Comparison of ENCODE assay signal across 8 cellular contexts in the genomic region with DNA sequence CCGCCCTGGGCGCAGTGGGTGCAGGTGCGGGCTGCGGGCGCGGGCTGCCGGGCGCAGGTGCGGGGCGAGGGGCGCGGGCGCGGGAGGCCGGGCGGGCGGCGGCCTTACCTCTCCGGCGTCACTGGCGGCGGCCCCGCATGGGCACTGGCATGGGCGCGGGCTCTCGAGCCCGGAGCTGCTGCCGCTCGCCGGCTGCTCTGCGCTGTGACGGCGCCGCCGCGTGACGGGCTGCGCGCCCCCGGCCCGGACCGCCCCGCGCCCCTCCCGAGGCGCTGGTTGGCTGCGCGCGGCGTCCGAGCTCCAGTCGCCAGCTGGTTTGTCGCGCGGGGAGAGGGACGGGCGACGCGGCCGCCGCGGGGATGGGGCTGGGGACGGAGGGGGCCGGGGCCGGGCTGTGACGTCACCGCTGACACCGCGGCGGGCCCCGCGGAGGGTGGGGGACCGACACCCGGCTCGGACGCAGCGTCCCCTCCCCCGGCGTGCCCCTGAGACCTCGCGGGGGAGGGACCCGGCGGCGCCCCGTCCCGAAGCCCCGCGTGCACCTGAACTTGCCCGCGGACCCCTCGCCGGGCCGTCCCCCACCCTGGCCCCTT. TPM values are rescaled to one million over a fixed set of nuclear protein-coding genes. Genes with fewer than 3 reads are reported as not detected.
DNase-seq lines count a peak whose midpoint lies in the region; ATAC-seq and TF ChIP-seq lines count a peak whose summit lies in the region.

A gene with protein sequence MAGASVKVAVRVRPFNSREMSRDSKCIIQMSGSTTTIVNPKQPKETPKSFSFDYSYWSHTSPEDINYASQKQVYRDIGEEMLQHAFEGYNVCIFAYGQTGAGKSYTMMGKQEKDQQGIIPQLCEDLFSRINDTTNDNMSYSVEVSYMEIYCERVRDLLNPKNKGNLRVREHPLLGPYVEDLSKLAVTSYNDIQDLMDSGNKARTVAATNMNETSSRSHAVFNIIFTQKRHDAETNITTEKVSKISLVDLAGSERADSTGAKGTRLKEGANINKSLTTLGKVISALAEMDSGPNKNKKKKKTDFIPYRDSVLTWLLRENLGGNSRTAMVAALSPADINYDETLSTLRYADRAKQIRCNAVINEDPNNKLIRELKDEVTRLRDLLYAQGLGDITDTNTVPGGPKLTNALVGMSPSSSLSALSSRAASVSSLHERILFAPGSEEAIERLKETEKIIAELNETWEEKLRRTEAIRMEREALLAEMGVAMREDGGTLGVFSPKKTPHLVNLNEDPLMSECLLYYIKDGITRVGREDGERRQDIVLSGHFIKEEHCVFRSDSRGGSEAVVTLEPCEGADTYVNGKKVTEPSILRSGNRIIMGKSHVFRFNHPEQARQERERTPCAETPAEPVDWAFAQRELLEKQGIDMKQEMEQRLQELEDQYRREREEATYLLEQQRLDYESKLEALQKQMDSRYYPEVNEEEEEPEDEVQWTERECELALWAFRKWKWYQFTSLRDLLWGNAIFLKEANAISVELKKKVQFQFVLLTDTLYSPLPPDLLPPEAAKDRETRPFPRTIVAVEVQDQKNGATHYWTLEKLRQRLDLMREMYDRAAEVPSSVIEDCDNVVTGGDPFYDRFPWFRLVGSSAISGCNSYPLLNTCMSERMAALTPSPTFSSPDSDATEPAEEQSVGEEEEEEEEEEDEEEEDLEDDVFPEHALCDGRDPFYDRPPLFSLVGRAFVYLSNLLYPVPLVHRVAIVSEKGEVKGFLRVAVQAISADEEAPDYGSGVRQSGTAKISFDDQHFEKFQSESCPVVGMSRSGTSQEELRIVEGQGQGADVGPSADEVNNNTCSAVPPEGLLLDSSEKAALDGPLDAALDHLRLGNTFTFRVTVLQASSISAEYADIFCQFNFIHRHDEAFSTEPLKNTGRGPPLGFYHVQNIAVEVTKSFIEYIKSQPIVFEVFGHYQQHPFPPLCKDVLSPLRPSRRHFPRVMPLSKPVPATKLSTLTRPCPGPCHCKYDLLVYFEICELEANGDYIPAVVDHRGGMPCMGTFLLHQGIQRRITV (N-terminal part only) (minus strand): TSS at position 206 of the 593 bp plus-strand sequence. CDS start 22,467 bp downstream, outside the sequence.

- no peak within 1 kb of the TSS for H2BK12ac ChIP-seq in H9 (ENCODE audit: insufficient read length, low read depth, low read length)

- H2BK15ac ChIP-seq in H9 (ENCODE audit: low read depth, low read length), result no peak within 1 kb of the TSS

- H2AK5ac ChIP-seq in H9 (ENCODE audit: insufficient read length, low read length), result no peak within 1 kb of the TSS

- peaks cover 17 to 28% (median 18%) of the 10 kb centered on the region in 3 experiments for H3K36me3 Mint-ChIP-seq in H9 (ENCODE audit: insufficient read depth in 1 of 3, low read depth in 3 of 3)

- no peaks in the 10 kb centered on the region for H3K27me3 ChIP-seq in H9 (ENCODE audit: insufficient read depth, low read length)
- peaks cover 67% of the 10 kb centered on the region for H3K27me3 ChIP-seq in ectodermal cell (ENCODE audit: control insufficient read depth, insufficient read depth, low read length, poor library complexity, severe bottlenecking)

- H3K4me1 ChIP-seq in H9 (ENCODE audit: insufficient read depth, low read length) (no peaks in the 10 kb centered on the region; the same call in 1 of the 2 replicates), ectodermal cell (ENCODE audit: control insufficient read depth, insufficient read depth, low read length) (peaks cover 16% of the 10 kb centered on the region)

- no peak within 1 kb of the TSS for H4K91ac ChIP-seq in H9 (ENCODE audit: insufficient read length, low read depth, low read length)

- WGBS in H9 (ENCODE audit: extremely low coverage, insufficient read length, low lambda C conversion rate), result no CpG with 5 or more reads among the region's 93 CpGs
- whole genome bisulfite sequencing in ectodermal cell, 2 experiments, result 0 to 1% methylated on average over 93 of the region's 93 CpGs

- peaks cover 6 to 8% of the 10 kb centered on the region in 2 experiments; a peak in 4 of 5 replicates for H3K9me3 Mint-ChIP-seq in H9

- peak within 1 kb of the TSS; percentile 70 for H3K4me2 ChIP-seq in H9 (ENCODE audit: insufficient read depth, insufficient read length, low read length)

- peaks cover 5% of the 10 kb centered on the region for H3K79me1 ChIP-seq in H9 (ENCODE audit: insufficient read depth, low read depth, low read length, poor library complexity, severe bottlenecking)

- H2BK5ac ChIP-seq in H9 (ENCODE audit: insufficient read length, low read length), result no peak within 1 kb of the TSS

- peak within 1 kb of the TSS; percentile 71 to 88 for H3K4me3 Mint-ChIP-seq in H9

- peak within 1 kb of the TSS in 2 of 3 experiments; percentile 76 to 92; a peak in 3 of 7 replicates for H3K27ac Mint-ChIP-seq in H9

- no peaks in the 10 kb centered on the region for H3K36me3 ChIP-seq in ectodermal cell (ENCODE audit: control insufficient read depth, insufficient read depth, low read length)

- no peak within 1 kb of the TSS for H3T11ph ChIP-seq in H9 (ENCODE audit: low read length)

- H3K27ac ChIP-seq in H9 (ENCODE audit: insufficient read length, low read depth, low read length) (no peak within 1 kb of the TSS), ectodermal cell (ENCODE audit: insufficient read depth, low read depth, low read length, poor library complexity, severe bottlenecking) (peak within 1 kb of the TSS; percentile 12)

- H3K23me2 ChIP-seq in H9 (ENCODE audit: insufficient read length, low read depth, low read length, poor library complexity, severe bottlenecking), result peaks cover 15% of the 10 kb centered on the region

- H3K18ac ChIP-seq in H9 (ENCODE audit: insufficient read length, low read depth, low read length), result peak within 1 kb of the TSS; percentile 67

- H3K4me3 ChIP-seq in ectodermal cell (ENCODE audit: insufficient read depth, low read depth, low read length), result peak within 1 kb of the TSS; percentile 54

- H4K8ac ChIP-seq in H9 (replicated peaks; ENCODE audit: insufficient read length, low read depth, low read length), result no peak within 1 kb of the TSS

- H3K9me3 ChIP-seq in H9 (ENCODE audit: control insufficient read depth, low read depth, low read length) (no peaks in the 10 kb centered on the region), ectodermal cell (ENCODE audit: control insufficient read depth, low read length) (no peaks in the 10 kb centered on the region)

- H4K5ac ChIP-seq in H9 (ENCODE audit: insufficient read length, low read depth, low read length), result no peak within 1 kb of the TSS

- peak within 1 kb of the TSS; percentile 87 for H3K14ac ChIP-seq in H9 (ENCODE audit: insufficient read depth, low read length)

- TF ChIP-seq CTCF in H9 (conservative IDR thresholded peaks at IDR 0.05), result no peak

- ATAC-seq in HG02623 (IDR thresholded peaks at IDR 0.05; ENCODE audit: unreplicated experiment), result no peak

- peak within 1 kb of the TSS; percentile 68 for H3K9ac ChIP-seq in H9 (ENCODE audit: extremely low read depth, insufficient read length, low read length)

- no peak within 1 kb of the TSS; the same call in 1 of the 2 replicates for H3K4ac ChIP-seq in H9 (ENCODE audit: low read depth, low read length)

- H3K23ac ChIP-seq in H9 (ENCODE audit: insufficient read length, low read depth, low read length), result no peak within 1 kb of the TSS

- no peak within 1 kb of the TSS for H2AFZ ChIP-seq in H9 (ENCODE audit: low read length)

- peak; percentile 87 for DNase-seq in H9
- peak; percentile 36 for DNase-seq in NCI-H446 treated with DMSO at 0.1 percent for 48 hours (lab: John Stamatoyannopoulos, UW)
- peak; percentile 88 for DNase-seq in occipital lobe (lab: John Stamatoyannopoulos, UW)
- no peak for DNase-seq in NK-92 (lab: John Stamatoyannopoulos, UW; ENCODE audit: unreplicated experiment)
- no peak for DNase-seq in ACHN
- DNase-seq in foreskin melanocyte, result no peak

- H3K4me1 Mint-ChIP-seq in H9, result peaks cover 13 to 37% of the 10 kb centered on the region in 2 experiments

- H3K79me2 ChIP-seq in H9 (ENCODE audit: insufficient read depth, low read length), result peaks cover 36% of the 10 kb centered on the region

- peaks cover 40% of the 10 kb centered on the region for H3K27me3 Mint-ChIP-seq in H9 (ENCODE audit: low read depth)

- H4K20me1 ChIP-seq in H9 (ENCODE audit: control insufficient read depth, insufficient read depth, insufficient read length), result peaks cover 3% of the 10 kb centered on the region

- no peak within 1 kb of the TSS for H3K56ac ChIP-seq in H9 (ENCODE audit: insufficient read length, low read depth, low read length)

- no peak within 1 kb of the TSS for H2BK120ac ChIP-seq in H9 (ENCODE audit: low read depth, low read length, poor library complexity, severe bottlenecking)

- H2BK20ac ChIP-seq in H9 (ENCODE audit: low read depth, low read length, poor library complexity, severe bottlenecking), result no peak within 1 kb of the TSS

- in situ Hi-C loops in ACHN (cut with HindIII; ENCODE audit: low pct_ligation_motif_present, low pct_unique_long_range_greater_than_20kb, low sequenced_read_pairs), result no loop called here

RNA-seq across cellular contexts. Expression of the gene that starts here (rescaled TPM):
- 188 and 204 TPM in 2 replicates for total RNA-seq in H9 (2021)
- polyA plus RNA-seq in ectodermal cell (2013, experiment 1 of 4), result 30.7 TPM
- polyA plus RNA-seq in ectodermal cell (2013, experiment 2 of 4), result 38.8 TPM
- polyA plus RNA-seq in ectodermal cell (2013, experiment 3 of 4), result 15.4 TPM
- polyA plus RNA-seq in ectodermal cell (2013, experiment 4 of 4), result 17.8 TPM
- 219 TPM for total RNA-seq in occipital lobe

Comparison
In these comparisons a context has a peak if more than half of its experiments do, and no peak if none do; other contexts are left out.
1. DNase-seq: peak in H9 (single experiment), NCI-H446 treated with DMSO at 0.1 percent for 48 hours (single experiment) and occipital lobe (single experiment); none in NK-92 (single experiment), ACHN (single experiment) and foreskin melanocyte (single experiment).